ENCODE assay signal across 23 cellular contexts in genomic region chr6:115456848-115457247, GRCh38.
DNase-seq lines count a peak whose midpoint lies in the region; ATAC-seq and TF ChIP-seq lines count a peak whose summit lies in the region.
"Had no signal": no experiment of that assay in that cellular context is flagged by ENCODE, and none has a peak within 500 bp of the region (broad histone marks: within the 10 kb centered on the region; RNA-seq: fewer than 3 reads in every experiment).

No MANE protein-coding gene starts in this region.

- no peaks in the 10 kb centered on the region for H3K36me3 ChIP-seq in GM23338 (ENCODE audit: insufficient read depth)
- no peaks in the 10 kb centered on the region for H3K36me3 ChIP-seq in HUES64 (ENCODE audit: insufficient read depth, low read length)

- H2AFZ ChIP-seq in GM23338 = no peak overlapping the region
- H2AFZ ChIP-seq: PC-9 had no signal

- H3K4me1 Mint-ChIP-seq in GM23338 (peaks cover 21% of the 10 kb centered on the region), progenitor cell of endocrine pancreas (ENCODE audit: low read depth) (no peaks in the 10 kb centered on the region)

- H3K27ac Mint-ChIP-seq in GM23338 (peak overlapping the region; percentile 92), progenitor cell of endocrine pancreas (no peak overlapping the region)

- H3K36me3 Mint-ChIP-seq in GM23338 (ENCODE audit: low read depth) (no peaks in the 10 kb centered on the region), progenitor cell of endocrine pancreas (ENCODE audit: insufficient read depth) (no peaks in the 10 kb centered on the region)

- DNase-seq in GM23338 (ENCODE audit: low spot score) (peak; percentile 61), iPS DF 19.7 (ENCODE audit: low read depth, low spot score) (peak; percentile 52), iPS-NIHi7 (ENCODE audit: extremely low spot score) (peak; percentile 10), progenitor cell of endocrine pancreas (ENCODE audit: low spot score, unreplicated experiment) (no peak), head of caudate nucleus (no peak), hippocampal formation (lab: John Stamatoyannopoulos, UW) (no peak)
- DNase-seq: Calu3; DMS153; DND-41; GOT3; KBM-7; MV-4-11; NCI-H1105; NCI-H146; NCI-H2029; NCI-H446; NCI-H524 treated with DMSO at 0.1 percent for 48 hours; NCI-H82; NK-92 treated with Interleukin-12 subunit alpha and Interleukin-12 subunit beta, amount 100 ng/mL, for 24 hours; PC-9; Right ventricle myocardium superior; RPMI8226 had no signal

- ATAC-seq in GM23338 = peak; percentile 95

- no peak overlapping the region for H3K9ac ChIP-seq in HUES64 (ENCODE audit: low read depth, low read length)

- H3K4me2 ChIP-seq in GM23338 = peak overlapping the region; percentile 12
- H3K4me2 ChIP-seq: PC-9 had no signal

- no peaks in the 10 kb centered on the region for H4K20me1 ChIP-seq in GM23338 (replicated peaks; ENCODE audit: insufficient read depth)

- H3K4me3 Mint-ChIP-seq in GM23338 (peak overlapping the region; percentile 15; the same call in 1 of the 3 replicates), progenitor cell of endocrine pancreas (ENCODE audit: low read depth) (no peak overlapping the region)

- intact Hi-C loops in head of caudate nucleus (cut with DNase I) = no loop called here

- H3K9me2 ChIP-seq in GM23338 (ENCODE audit: insufficient read depth) = no peaks in the 10 kb centered on the region

- H3K27me3 ChIP-seq in GM23338 (ENCODE audit: insufficient read depth) (no peaks in the 10 kb centered on the region), HUES64 (ENCODE audit: insufficient read depth, low read length) (no peaks in the 10 kb centered on the region)

- no peaks in the 10 kb centered on the region for H3K79me2 ChIP-seq in GM23338 (replicated peaks; ENCODE audit: insufficient read depth)

- no peaks in the 10 kb centered on the region for H3F3A ChIP-seq in GM23338 (replicated peaks; ENCODE audit: low read depth)

- H3K9me3 ChIP-seq in HUES64 (ENCODE audit: insufficient read depth, low read depth, low read length) = no peaks in the 10 kb centered on the region

- H3K4me3 ChIP-seq in GM23338 (peak overlapping the region; percentile 25; the same call in 1 of the 2 replicates), HUES64 (ENCODE audit: low read length) (no peak overlapping the region)
- H3K4me3 ChIP-seq: PC-9 had no signal

- no peaks in the 10 kb centered on the region for H3K27me3 Mint-ChIP-seq in GM23338 (ENCODE audit: insufficient read depth, low read depth, poor library complexity)
- no peaks in the 10 kb centered on the region for H3K27me3 Mint-ChIP-seq in progenitor cell of endocrine pancreas

- H3K4me1 ChIP-seq in GM23338 (ENCODE audit: insufficient read depth) (peaks cover 22% of the 10 kb centered on the region), HUES64 (ENCODE audit: insufficient read depth, low read length) (peaks cover 35% of the 10 kb centered on the region)

- no peaks in the 10 kb centered on the region for H3K9me3 Mint-ChIP-seq in GM23338
- no peaks in the 10 kb centered on the region for H3K9me3 Mint-ChIP-seq in progenitor cell of endocrine pancreas (ENCODE audit: low read depth)

- TF ChIP-seq CTCF in GM23338 (conservative IDR thresholded peaks at IDR 0.05; ENCODE audit: low read depth in 2 of 2) = no peak
- TF ChIP-seq CTCF in progenitor cell of endocrine pancreas (IDR thresholded peaks at IDR 0.05; ENCODE audit: unreplicated experiment) = no peak

- H3K27ac ChIP-seq in GM23338 (ENCODE audit: low read depth) (peak overlapping the region; percentile 73), HUES64 (ENCODE audit: low read depth, low read length) (peak overlapping the region; percentile 89)
- H3K27ac ChIP-seq: PC-9 had no signal

TF ChIP-seq in GM23338, 12 proteins besides CTCF, POLR2A, EP300 and RAD21 (continues in another document):
- TF ChIP-seq ZNF331 (CRISPR knock-in tag; IDR thresholded peaks at IDR 0.05; ENCODE audit: low read depth) (no peak), NANOG (IDR thresholded peaks at IDR 0.05; ENCODE audit: borderline replicate concordance) (peak; percentile 76), STAT1 (IDR thresholded peaks at IDR 0.05; ENCODE audit: unreplicated experiment) (no peak), ETS1 (IDR thresholded peaks at IDR 0.05) (no peak), JUNB (IDR thresholded peaks at IDR 0.05; ENCODE audit: unreplicated experiment) (no peak), EZH2 (IDR thresholded peaks at IDR 0.05; ENCODE audit: low read depth, unreplicated experiment) (no peak), ZNF462 (CRISPR knock-in tag; IDR thresholded peaks at IDR 0.05) (peak; percentile 100), CREB1 (CRISPR knock-in tag; IDR thresholded peaks at IDR 0.05; ENCODE audit: low read depth) (0 out of 2 replicates have a peak, but pooled peaks have one; percentile 4), EZH2phosphoT487 (IDR thresholded peaks at IDR 0.05; ENCODE audit: unreplicated experiment) (no peak), POLR2AphosphoS5 (IDR thresholded peaks at IDR 0.05; ENCODE audit: low read depth) (no peak)

Comparison
In these comparisons a context has a peak if more than half of its experiments do, and no peak if none do; other contexts are left out.
1. DNase-seq: peak in GM23338 (single experiment), iPS DF 19.7 (single experiment) and iPS-NIHi7 (single experiment); none in progenitor cell of endocrine pancreas (single experiment), head of caudate nucleus (0 of 42) and hippocampal formation (0 of 2).